In genomic region chr5:171555160-171555559, GRCh38 we compare ENCODE assay signal across 9 cellular contexts.
"Had no signal": no experiment of that assay in that cellular context is flagged by ENCODE, and none has a peak within 500 bp of the region (broad histone marks: within the 10 kb centered on the region; RNA-seq: fewer than 3 reads in every experiment).

No MANE protein-coding gene starts in this region.

- H3K4me3 Mint-ChIP-seq: HFFc6, IgD-negative memory B cell had no signal

- H3K9me3 ChIP-seq: HAP-1 had no signal

- FAIRE-seq: HepG2 had no signal

- ATAC-seq: HepG2 had no signal

- H3K4me1 Mint-ChIP-seq: IgD-negative memory B cell had no signal

- DNase-seq: GM23248, GOT3, H7, HFFc6, KBM-7 had no signal

- H3K27ac Mint-ChIP-seq: HFFc6, IgD-negative memory B cell had no signal

- H3K4me1 ChIP-seq: HAP-1 had no signal

- H3K27me3 Mint-ChIP-seq: IgD-negative memory B cell had no signal

- H3K27ac ChIP-seq: GM23248, HL-60 had no signal

- H3K4me3 ChIP-seq: GM23248, HAP-1 had no signal
